In the genomic region with DNA sequence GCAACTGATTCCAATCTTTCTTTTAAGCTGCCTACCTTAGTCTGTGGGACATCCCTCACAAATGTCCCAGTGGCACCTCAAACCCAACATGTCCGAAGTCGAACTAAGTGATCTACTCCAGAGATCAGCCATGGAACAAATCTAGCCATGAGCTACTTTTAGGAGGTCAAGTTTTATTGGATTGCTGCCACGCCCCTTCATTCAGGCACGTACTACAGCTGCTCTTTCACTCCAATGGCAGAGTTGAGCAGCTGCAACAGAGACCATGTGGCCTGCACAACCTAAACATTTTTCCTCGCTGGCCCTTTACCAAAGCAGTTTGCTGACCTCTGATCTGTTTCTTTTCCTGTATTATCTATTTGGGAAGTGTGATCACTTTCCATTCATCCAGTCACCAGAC, we compare ENCODE assay signal across 15 cellular contexts.
DNase-seq lines count a peak whose midpoint lies in the region; ATAC-seq and TF ChIP-seq lines count a peak whose summit lies in the region.
"Had no signal": no experiment of that assay in that cellular context is flagged by ENCODE, and none has a peak within 500 bp of the region (broad histone marks: within the 10 kb centered on the region; RNA-seq: fewer than 3 reads in every experiment).

No MANE protein-coding gene starts in this region.

- H3K9me3 Mint-ChIP-seq in endodermal cell, result peaks cover 6% of the 10 kb centered on the region
- H3K9me3 Mint-ChIP-seq in neural crest cell, result peaks cover 5% of the 10 kb centered on the region
- H3K9me3 Mint-ChIP-seq: CD8-positive, alpha-beta memory T cell had no signal

- intact Hi-C loops in thyroid gland (cut with DNase I), result no loop called here

- no peaks in the 10 kb centered on the region for H3K27me3 Mint-ChIP-seq in endodermal cell (ENCODE audit: insufficient read depth)
- no peaks in the 10 kb centered on the region for H3K27me3 Mint-ChIP-seq in neural crest cell (ENCODE audit: low read depth)

- H3K4me3 Mint-ChIP-seq in endodermal cell, result no peak overlapping the region
- H3K4me3 Mint-ChIP-seq in neural crest cell, result no peak overlapping the region
- H3K4me3 Mint-ChIP-seq: CD8-positive, alpha-beta memory T cell had no signal

- H3K4me1 ChIP-seq in endodermal cell (ENCODE audit: control insufficient read depth, insufficient read depth, low read length) (peaks cover 18% of the 10 kb centered on the region), thyroid gland (peaks cover 14 to 34% of the 10 kb centered on the region in 2 donors)
- H3K4me1 ChIP-seq: BLaER1 had no signal

- TF ChIP-seq CTCF in endodermal cell (conservative IDR thresholded peaks at IDR 0.05) (no peak), neural crest cell (conservative IDR thresholded peaks at IDR 0.05) (no peak), thyroid gland (IDR thresholded peaks at IDR 0.05) (no peak)

- H3K9ac ChIP-seq in endodermal cell (ENCODE audit: extremely low read depth, low read length, poor library complexity, severe bottlenecking), result no peak overlapping the region
- H3K9ac ChIP-seq: BLaER1 had no signal

- no peak overlapping the region for H3K27ac Mint-ChIP-seq in endodermal cell
- peak overlapping the region; percentile 59 for H3K27ac Mint-ChIP-seq in neural crest cell (ENCODE audit: unreplicated experiment)
- H3K27ac Mint-ChIP-seq: CD8-positive, alpha-beta memory T cell had no signal

- H3K36me3 Mint-ChIP-seq in endodermal cell (ENCODE audit: low read depth) (peaks cover 52% of the 10 kb centered on the region), neural crest cell (ENCODE audit: low read depth) (peaks cover 10% of the 10 kb centered on the region)
- H3K36me3 Mint-ChIP-seq: CD8-positive, alpha-beta memory T cell had no signal

- H3K36me3 ChIP-seq in endodermal cell (ENCODE audit: control insufficient read depth, insufficient read depth, low read length) (peaks cover 64% of the 10 kb centered on the region), thyroid gland (no peaks in the 10 kb centered on the region)

- no peaks in the 10 kb centered on the region for H3K27me3 ChIP-seq in endodermal cell (ENCODE audit: control insufficient read depth, insufficient read depth, low read length, poor library complexity, severe bottlenecking)
- no peaks in the 10 kb centered on the region for H3K27me3 ChIP-seq in thyroid gland
- H3K27me3 ChIP-seq: BLaER1 had no signal

- H3K9me3 ChIP-seq in endodermal cell (ENCODE audit: control insufficient read depth, low read length) (peaks cover 25% of the 10 kb centered on the region), thyroid gland (no peaks in the 10 kb centered on the region)
- H3K9me3 ChIP-seq: BLaER1 had no signal

- 71 to 95% methylated on average over 2 to 5 of the region's 5 CpGs for WGBS in endodermal cell (ENCODE audit: insufficient coverage in 1 of 2, insufficient read length in 1 of 2), 2 experiments
- WGBS in thyroid gland, 2 donors, result 51 to 71% methylated on average over 5 of the region's 5 CpGs

- H3K4me3 ChIP-seq in endodermal cell (ENCODE audit: low read length), result no peak overlapping the region
- H3K4me3 ChIP-seq in thyroid gland (replicated peaks in 1 of 3), result no peak overlapping the region
- H3K4me3 ChIP-seq: BLaER1 had no signal

- no peak for ATAC-seq in HG03354 (IDR thresholded peaks at IDR 0.05; ENCODE audit: poor library complexity, severe bottlenecking, unreplicated experiment)

- H3K27ac ChIP-seq in endodermal cell (ENCODE audit: low read depth, low read length), result peak overlapping the region; percentile 81
- no peak overlapping the region for H3K27ac ChIP-seq in thyroid gland
- H3K27ac ChIP-seq: BLaER1 had no signal

- peaks cover 37% of the 10 kb centered on the region for H3K4me1 Mint-ChIP-seq in endodermal cell
- peaks cover 55% of the 10 kb centered on the region for H3K4me1 Mint-ChIP-seq in neural crest cell
- H3K4me1 Mint-ChIP-seq: CD8-positive, alpha-beta memory T cell had no signal

- DNase-seq in LHCN-M2 (ENCODE audit: low read depth), result peak; percentile 73
- DNase-seq in endodermal cell, result no peak
- no peak for DNase-seq in neural crest cell (ENCODE audit: low read depth, low spot score)
- DNase-seq in thyroid gland, result peak; percentile 50 to 65
- no peak for DNase-seq in 8988T
- DNase-seq in iPS-NIHi7 (ENCODE audit: extremely low spot score), result no peak
- DNase-seq: CD8-positive, alpha-beta memory T cell; Kasumi-1; NCI-H1417; NCI-H1930; NCI-H2171 treated with DMSO at 0.1 percent for 48 hours; NCI-H774; SIG-M5 had no signal

- no peak for TF ChIP-seq POLR2A in thyroid gland (IDR thresholded peaks at IDR 0.05)

Comparison
In these comparisons a context has a peak if more than half of its experiments do, and no peak if none do; other contexts are left out.
1. DNase-seq: peak in LHCN-M2 (single experiment) and thyroid gland (2 of 2); none in endodermal cell (single experiment), neural crest cell (single experiment), 8988T (single experiment) and iPS-NIHi7 (single experiment).